In the genomic region with DNA sequence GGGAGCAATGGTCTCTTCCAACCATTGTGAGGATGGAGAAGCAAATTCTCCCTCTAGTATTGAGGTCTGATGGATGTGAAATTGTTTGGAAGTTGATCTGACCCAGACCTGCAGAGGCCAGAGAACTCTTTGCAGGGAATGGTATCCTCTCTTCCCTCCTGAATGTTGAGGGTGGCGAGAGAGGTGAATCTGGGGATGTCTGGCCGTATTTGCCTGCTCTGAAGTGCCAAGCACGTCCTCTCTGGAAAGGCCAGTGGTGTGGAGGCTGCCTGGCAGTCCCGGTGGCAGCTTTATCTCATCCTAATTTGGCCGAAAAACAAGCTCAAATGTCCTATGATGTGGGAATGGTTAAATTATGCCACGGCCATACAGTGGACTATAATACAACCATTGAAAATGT, we compare ENCODE assay signal across 28 cellular contexts.
"Had no signal": no experiment of that assay in that cellular context is flagged by ENCODE, and none has a peak within 500 bp of the region (broad histone marks: within the 10 kb centered on the region; RNA-seq: fewer than 3 reads in every experiment).

No MANE protein-coding gene starts in this region.

- H3K4me1 Mint-ChIP-seq: immature natural killer cell; natural killer cell; stimulated activated memory B cell treated with anti-CD40 and anti-IgM and Interleukin-4, amounts not matched to agents 10 μg/mL and 1 μg/mL and 100 μg/mL, for 72 hours had no signal

- H3K27ac Mint-ChIP-seq: immature natural killer cell; natural killer cell; progenitor cell of endocrine pancreas; stimulated activated memory B cell treated with anti-CD40 and anti-IgM and Interleukin-4, amounts not matched to agents 10 μg/mL and 1 μg/mL and 100 μg/mL, for 72 hours; type B pancreatic cell had no signal

- DNase-seq: dermis blood vessel endothelial cell; effector memory CD4-positive, alpha-beta T cell; erythroblast; esophagus squamous epithelium; foreskin melanocyte; glutamatergic neuron; heart right ventricle; hippocampal formation; immature natural killer cell; islet precursor cell; kidney glomerular epithelial cell; left colon; left ventricle myocardium superior; lower lobe of right lung; natural killer cell; stimulated activated CD4-positive, alpha-beta T cell treated with anti-CD3 and anti-CD28 coated beads, Interleukin-4, amount 100 ng/mL, for 4 hours; stimulated activated naive CD8-positive, alpha-beta T cell treated with anti-CD3 and anti-CD28 coated beads, Interleukin-15, Interleukin-2, amounts not matched to agents 100 U/mL and 50 U/mL, for 24 hours; substantia nigra; testis had no signal

- H3K36me3 Mint-ChIP-seq: immature natural killer cell; natural killer cell; stimulated activated memory B cell treated with anti-CD40 and anti-IgM and Interleukin-4, amounts not matched to agents 10 μg/mL and 1 μg/mL and 100 μg/mL, for 72 hours had no signal

- H3K4me3 Mint-ChIP-seq: immature natural killer cell; natural killer cell; stimulated activated memory B cell treated with anti-CD40 and anti-IgM and Interleukin-4, amounts not matched to agents 10 μg/mL and 1 μg/mL and 100 μg/mL, for 72 hours; type B pancreatic cell had no signal

- ATAC-seq: heart right ventricle; left colon; left ventricle myocardium superior; lower lobe of right lung; natural killer cell; pancreas; stimulated activated memory B cell treated with anti-CD40 and anti-IgM and Interleukin-4, amounts not matched to agents 10 μg/mL and 1 μg/mL and 100 μg/mL, for 72 hours; stimulated activated naive CD8-positive, alpha-beta T cell treated with anti-CD3 and anti-CD28 coated beads, Interleukin-15, Interleukin-2, amounts not matched to agents 100 U/mL and 50 U/mL, for 24 hours had no signal

- H3K36me3 ChIP-seq: esophagus squamous epithelium, heart right ventricle, lower lobe of right lung, neutrophil, pancreas, right atrium auricular region, sigmoid colon had no signal

- H3K4me3 ChIP-seq: coronary artery, esophagus squamous epithelium, heart right ventricle, lower lobe of right lung, pancreas, right atrium auricular region, sigmoid colon, testis, tibial artery had no signal

- H3K4me1 ChIP-seq: esophagus squamous epithelium, lower lobe of right lung, pancreas, sigmoid colon, testis, tibial artery had no signal

- H3K27ac ChIP-seq: coronary artery, esophagus squamous epithelium, heart right ventricle, lower lobe of right lung, neutrophil, pancreas, right atrium auricular region, sigmoid colon, testis, tibial artery had no signal

- H3K9me3 Mint-ChIP-seq: natural killer cell; stimulated activated memory B cell treated with anti-CD40 and anti-IgM and Interleukin-4, amounts not matched to agents 10 μg/mL and 1 μg/mL and 100 μg/mL, for 72 hours; type B pancreatic cell had no signal

- H3K27me3 ChIP-seq: neutrophil, pancreas, right atrium auricular region, sigmoid colon, testis, tibial artery had no signal

- H3K9me3 ChIP-seq: esophagus squamous epithelium, heart right ventricle, lower lobe of right lung, neutrophil, pancreas, right atrium auricular region, sigmoid colon, testis, tibial artery had no signal
